ENCODE assay signal across 33 cellular contexts in genomic region chr20:4832469-4832868, GRCh38.
"Had no signal": no experiment of that assay in that cellular context is flagged by ENCODE, and none has a peak within 500 bp of the region (broad histone marks: within the 10 kb centered on the region; RNA-seq: fewer than 3 reads in every experiment).

No MANE protein-coding gene starts in this region.

- H3K9me3 ChIP-seq: adrenal gland, body of pancreas, breast epithelium had no signal

- FAIRE-seq: astrocyte, TTC549 had no signal

- H3K36me3 ChIP-seq: adrenal gland, brain microvascular endothelial cell, breast epithelium had no signal

- H3K27me3 ChIP-seq: adrenal gland, body of pancreas, brain microvascular endothelial cell, breast epithelium had no signal

- ATAC-seq: activated CD8-positive, alpha-beta memory T cell treated with anti-CD3 and anti-CD28 coated beads, Interleukin-2, amount 10 ng/mL, durations not matched to agents 7 days and 5 days; activated CD8-positive, alpha-beta T cell treated with anti-CD3 and anti-CD28 coated beads, Interleukin-2, amount 10 ng/mL, durations not matched to agents 7 days and 5 days; activated naive CD4-positive, alpha-beta T cell treated with anti-CD3 and anti-CD28 coated beads, Interleukin-2, amount 50 U/mL, for 72 hours; body of pancreas had no signal

- H3K27ac ChIP-seq: adrenal gland, body of pancreas, brain microvascular endothelial cell, breast epithelium, VCaP had no signal

- H3K4me3 ChIP-seq: adrenal gland, body of pancreas, breast epithelium had no signal

- DNase-seq: activated B cell treated with CpG ODN at 0.5 μM for 24 hours; activated CD4-positive, alpha-beta memory T cell treated with anti-CD3 and anti-CD28 coated beads, Interleukin-2, amount 10 ng/mL, durations not matched to agents 7 days and 5 days; activated CD4-positive, alpha-beta T cell treated with anti-CD3 and anti-CD28 coated beads for 4 hours; activated CD4-positive, alpha-beta T cell treated with anti-CD3 and anti-CD28 coated beads, Interleukin-2, amount 10 ng/mL, durations not matched to agents 24 days and 14 days; activated CD4-positive, alpha-beta T cell treated with anti-CD3 and anti-CD28 coated beads, Interleukin-2, amount 50 U/mL, for 1 hour; activated CD4-positive, alpha-beta T cell treated with anti-CD3 and anti-CD28 coated beads, Interleukin-2, amount 50 U/mL, for 4 hours; activated CD4-positive, CD25-positive, alpha-beta regulatory T cell treated with anti-CD3 and anti-CD28 coated beads, Interleukin-2, amount 50 U/mL, for 72 hours; activated CD8-positive, alpha-beta memory T cell treated with anti-CD3 and anti-CD28 coated beads for 24 hours; activated CD8-positive, alpha-beta memory T cell treated with anti-CD3 and anti-CD28 coated beads, Interleukin-2, amount 10 ng/mL, durations not matched to agents 7 days and 5 days; activated CD8-positive, alpha-beta memory T cell treated with anti-CD3 and anti-CD28 coated beads, Interleukin-2, amount 50 U/mL, for 48 hours; activated CD8-positive, alpha-beta T cell treated with anti-CD3 and anti-CD28 coated beads, Interleukin-2, amount 10 ng/mL, durations not matched to agents 7 days and 5 days; activated effector memory CD4-positive, alpha-beta T cell treated with Interleukin-2 at 50 U/mL for 16 hours; activated gamma-delta T cell treated with Interleukin-2 at 50 U/mL for 16 hours; activated naive CD4-positive, alpha-beta T cell; activated naive CD4-positive, alpha-beta T cell treated with anti-CD3 and anti-CD28 coated beads for 36 hours; activated naive CD4-positive, alpha-beta T cell treated with anti-CD3 and anti-CD28 coated beads, Interleukin-2, amount 50 U/mL, for 16 hours; activated naive CD8-positive, alpha-beta T cell treated with anti-CD3 and anti-CD28 coated beads for 36 hours; activated T-cell treated with anti-CD3 and anti-CD28 coated beads, Interleukin-2, amount 50 U/mL, for 24 hours; activated T-cell treated with anti-CD3 and anti-CD28 coated beads, Interleukin-2, amount 50 U/mL, for 48 hours; adrenal gland; amniotic stem cell; aorta; body of pancreas; brain microvascular endothelial cell; central memory CD4-positive, alpha-beta T cell; T-helper 1 cell; T-helper 2 cell; T-helper 9 cell had no signal

- H3K4me1 ChIP-seq: adrenal gland, body of pancreas, breast epithelium had no signal
